19 cellular contexts compared by ENCODE assay signal in genomic region chr3:73605388-73605787, GRCh38. TPM values are rescaled to one million over a fixed set of nuclear protein-coding genes. Genes with fewer than 3 reads are reported as not detected.
DNase-seq lines count a peak whose midpoint lies in the region; ATAC-seq and TF ChIP-seq lines count a peak whose summit lies in the region.
"Had no signal": no experiment of that assay in that cellular context is flagged by ENCODE, and none has a peak within 500 bp of the region (broad histone marks: within the 10 kb centered on the region; RNA-seq: fewer than 3 reads in every experiment).

No MANE protein-coding gene starts in this region.

- H3K9me3 ChIP-seq in right atrium auricular region (no peaks in the 10 kb centered on the region), esophagus muscularis mucosa (no peaks in the 10 kb centered on the region), vagina (no peaks in the 10 kb centered on the region)
- H3K9me3 ChIP-seq: esophagus squamous epithelium had no signal

- ATAC-seq in Right ventricle myocardium superior (ENCODE audit: poor library complexity) (peak; percentile 21), omental fat pad (ENCODE audit: low FRiP score) (peak; percentile 65), GM18870 (IDR thresholded peaks at IDR 0.05; ENCODE audit: unreplicated experiment) (no peak)
- ATAC-seq: activated naive CD8-positive, alpha-beta T cell treated with anti-CD3 and anti-CD28 coated beads, Interleukin-2, amount 50 U/mL, for 24 hours; K562 had no signal

- H3K4me3 ChIP-seq in right atrium auricular region (no peak overlapping the region), esophagus muscularis mucosa (no peak overlapping the region), vagina (no peak overlapping the region)
- H3K4me3 ChIP-seq: esophagus squamous epithelium, K562, neural progenitor cell had no signal

- WGBS in esophagus muscularis mucosa, result 37% methylated on average over 2 of the region's 2 CpGs

- H3K36me3 ChIP-seq in right atrium auricular region, result no peaks in the 10 kb centered on the region
- peaks cover 0 to 15% (median 3%) of the 10 kb centered on the region in 4 donors for H3K36me3 ChIP-seq in esophagus muscularis mucosa
- no peaks in the 10 kb centered on the region for H3K36me3 ChIP-seq in vagina
- H3K36me3 ChIP-seq: esophagus squamous epithelium, neural progenitor cell had no signal

- DNase-seq in Right ventricle myocardium superior, result no peak
- DNase-seq in right atrium auricular region (ENCODE audit: low spot score), result no peak
- no peak for DNase-seq in esophagus muscularis mucosa (ENCODE audit: extremely low spot score)
- DNase-seq in omental fat pad (ENCODE audit: low spot score), result no peak
- no peak for DNase-seq in vagina (ENCODE audit: extremely low spot score in 2 of 2)
- no peak for DNase-seq in NCI-H2081 treated with DMSO at 0.1 percent for 48 hours (lab: John Stamatoyannopoulos, UW)
- DNase-seq in NCI-H748 (lab: John Stamatoyannopoulos, UW; ENCODE audit: unreplicated experiment), result no peak
- DNase-seq: activated CD4-positive, alpha-beta T cell treated with anti-CD3 and anti-CD28 coated beads, Interleukin-2, amount 10 ng/mL, durations not matched to agents 7 days and 5 days; activated naive CD8-positive, alpha-beta T cell treated with anti-CD3 and anti-CD28 coated beads, Interleukin-2, amount 50 U/mL, for 24 hours; activated T-cell treated with anti-CD3 and anti-CD28 coated beads, Interleukin-2, amount 50 U/mL, for 48 hours; esophagus squamous epithelium; NCI-H1436; NCI-H226; SHP77 treated with DMSO at 0.1 percent for 48 hours; stimulated activated naive CD4-positive, alpha-beta T cell; T-helper 9 cell had no signal

- H3K27me3 ChIP-seq in right atrium auricular region (no peaks in the 10 kb centered on the region), esophagus muscularis mucosa (no peaks in the 10 kb centered on the region), vagina (no peaks in the 10 kb centered on the region)
- H3K27me3 ChIP-seq: esophagus squamous epithelium, neural progenitor cell had no signal

- no peak for TF ChIP-seq EP300 in esophagus muscularis mucosa (IDR thresholded peaks at IDR 0.05)

- intact Hi-C loops in Right ventricle myocardium superior (cut with DNase I) (no loop called here), esophagus muscularis mucosa (cut with DNase I) (no loop called here), vagina (cut with DNase I) (no loop called here)

- H3K4me1 ChIP-seq in right atrium auricular region (peaks cover 0 to 54% of the 10 kb centered on the region in 2 donors), esophagus muscularis mucosa (peaks cover 64 to 98% (median 96%) of the 10 kb centered on the region in 4 donors), vagina (peaks cover 65% of the 10 kb centered on the region)
- H3K4me1 ChIP-seq: neural progenitor cell had no signal

- H3K27ac ChIP-seq in right atrium auricular region (no peak overlapping the region), esophagus muscularis mucosa (replicated peaks in 1 of 4) (peak overlapping the region; percentile 67 to 95 (median 85)), vagina (peak overlapping the region; percentile 41)
- H3K27ac ChIP-seq: neural progenitor cell had no signal

- no peak for TF ChIP-seq POLR2A in esophagus muscularis mucosa (IDR thresholded peaks at IDR 0.05; ENCODE audit: low read depth)
- TF ChIP-seq POLR2A in vagina (IDR thresholded peaks at IDR 0.05), result no peak

- TF ChIP-seq CTCF in right atrium auricular region (IDR thresholded peaks at IDR 0.05), result no peak
- no peak for TF ChIP-seq CTCF in esophagus muscularis mucosa (IDR thresholded peaks at IDR 0.05)
- no peak for TF ChIP-seq CTCF in omental fat pad (IDR thresholded peaks at IDR 0.05)
- no peak for TF ChIP-seq CTCF in vagina (IDR thresholded peaks at IDR 0.05)

RNA-seq across cellular contexts. Expression of gene PDZRN3, which starts 19.4 kb away (rescaled TPM):
- total RNA-seq in Right ventricle myocardium superior (130 TPM), right atrium auricular region (10 to 100 TPM; 66.8 to 87.4 TPM), esophagus muscularis mucosa (100 to 1,000 TPM; 149 to 314 (median 220) TPM), omental fat pad (10 to 100 TPM; 22.8 to 47.4 (median 37.5) TPM), vagina (75.9 TPM)
- total RNA-seq: activated CD4-positive, alpha-beta T cell treated with anti-CD3 and anti-CD28 coated beads, Interleukin-2, amount 10 ng/mL, durations not matched to agents 7 days and 5 days had no signal

Comparison
In these comparisons a context has a peak if more than half of its experiments do, and no peak if none do; other contexts are left out.
1. H3K27ac ChIP-seq: peak in esophagus muscularis mucosa (4 of 4) and vagina (single experiment); none in right atrium auricular region (0 of 2).